1 cellular context compared by ENCODE assay signal in genomic region chr15:48823706-48824105, GRCh38.
TF ChIP-seq lines count a peak whose summit lies in the region.

No MANE protein-coding gene starts in this region.

TF ChIP-seq in IMR-90, 13 proteins besides CTCF, POLR2A, EP300 and RAD21:
- no peak for TF ChIP-seq RFX5 (IDR thresholded peaks at IDR 0.05; ENCODE audit: low read depth, low read length)
- no peak for TF ChIP-seq MAFK (IDR thresholded peaks at IDR 0.05; ENCODE audit: low read depth, low read length)
- no peak for TF ChIP-seq USF2 (IDR thresholded peaks at IDR 0.05; ENCODE audit: low read depth, low read length)
- no peak for TF ChIP-seq CHD1 (IDR thresholded peaks at IDR 0.05; ENCODE audit: low read depth, low read length)
- no peak for TF ChIP-seq FOS (IDR thresholded peaks at IDR 0.05; ENCODE audit: low read depth, low read length)
- no peak for TF ChIP-seq MXI1 (IDR thresholded peaks at IDR 0.05; ENCODE audit: borderline replicate concordance, low read depth, low read length)
- TF ChIP-seq, protein P1, sequence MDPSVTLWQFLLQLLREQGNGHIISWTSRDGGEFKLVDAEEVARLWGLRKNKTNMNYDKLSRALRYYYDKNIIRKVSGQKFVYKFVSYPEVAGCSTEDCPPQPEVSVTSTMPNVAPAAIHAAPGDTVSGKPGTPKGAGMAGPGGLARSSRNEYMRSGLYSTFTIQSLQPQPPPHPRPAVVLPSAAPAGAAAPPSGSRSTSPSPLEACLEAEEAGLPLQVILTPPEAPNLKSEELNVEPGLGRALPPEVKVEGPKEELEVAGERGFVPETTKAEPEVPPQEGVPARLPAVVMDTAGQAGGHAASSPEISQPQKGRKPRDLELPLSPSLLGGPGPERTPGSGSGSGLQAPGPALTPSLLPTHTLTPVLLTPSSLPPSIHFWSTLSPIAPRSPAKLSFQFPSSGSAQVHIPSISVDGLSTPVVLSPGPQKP (IDR thresholded peaks at IDR 0.05; ENCODE audit: borderline replicate concordance, low read depth, low read length), result no peak
- TF ChIP-seq RCOR1 (IDR thresholded peaks at IDR 0.05; ENCODE audit: insufficient replicate concordance, low read length), result no peak
- no peak for TF ChIP-seq CEBPB (IDR thresholded peaks at IDR 0.05; ENCODE audit: low read depth, low read length)
- no peak for TF ChIP-seq SMC3 (IDR thresholded peaks at IDR 0.05; ENCODE audit: low read depth, low read length)
- no peak for TF ChIP-seq MAZ (IDR thresholded peaks at IDR 0.05; ENCODE audit: borderline replicate concordance, low read depth, low read length)
- no peak for TF ChIP-seq BHLHE40 (IDR thresholded peaks at IDR 0.05; ENCODE audit: low read depth, low read length)
- TF ChIP-seq NFE2L2 (IDR thresholded peaks at IDR 0.05; ENCODE audit: low read depth, low read length), result no peak
